11 cellular contexts compared by ENCODE assay signal in the genomic region with DNA sequence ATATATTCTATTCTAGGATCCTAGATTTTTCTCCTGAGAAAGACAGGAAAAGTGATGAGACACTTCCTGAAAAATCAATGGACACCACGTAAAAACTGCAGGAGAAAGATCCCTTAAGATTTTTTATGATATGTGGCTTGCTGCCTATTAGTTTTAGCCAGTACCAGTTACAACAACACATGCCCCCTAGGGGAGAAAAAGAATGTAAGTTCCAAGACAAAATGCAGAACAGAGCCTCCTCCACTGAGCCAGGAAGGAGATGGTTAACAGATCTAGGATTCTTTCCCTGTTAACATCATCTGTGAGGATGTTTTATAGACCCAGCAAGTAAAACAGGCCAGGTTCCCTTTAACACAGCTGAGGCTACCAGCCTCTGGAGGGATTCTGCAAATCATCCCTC.
A peak's percentile ranks its signal among the peaks of the same experiment; 100 is the strongest.
DNase-seq lines count a peak whose midpoint lies in the region; ATAC-seq and TF ChIP-seq lines count a peak whose summit lies in the region.
"Had no signal": no experiment of that assay in that cellular context is flagged by ENCODE, and none has a peak within 500 bp of the region (broad histone marks: within the 10 kb centered on the region; RNA-seq: fewer than 3 reads in every experiment).

No MANE protein-coding gene starts in this region.

- no peaks in the 10 kb centered on the region for H3K9me2 ChIP-seq in OCI-LY7 (ENCODE audit: insufficient read depth, low read length)
- no peaks in the 10 kb centered on the region for H3K9me2 ChIP-seq in hepatocyte (replicated peaks; ENCODE audit: insufficient read depth)

- H4K20me1 ChIP-seq in OCI-LY7 (ENCODE audit: insufficient read depth, low read length) (no peaks in the 10 kb centered on the region), hepatocyte (ENCODE audit: insufficient read depth, poor library complexity, severe bottlenecking) (no peaks in the 10 kb centered on the region)

- POLR2A ChIA-PET in OCI-LY7 (lab: Charles Lee) = no interaction called here

- H3K36me3 ChIP-seq in OCI-LY7 (ENCODE audit: insufficient read depth, low read length) = no peaks in the 10 kb centered on the region
- H3K36me3 ChIP-seq in hepatocyte (replicated peaks; ENCODE audit: insufficient read depth, low read depth) = no peaks in the 10 kb centered on the region
- H3K36me3 ChIP-seq: pancreas had no signal

- H3K4me3 ChIP-seq in OCI-LY7 (ENCODE audit: low read depth, low read length, poor library complexity, severe bottlenecking) (no peak overlapping the region), hepatocyte (no peak overlapping the region)
- H3K4me3 ChIP-seq: pancreas had no signal

- H2AFZ ChIP-seq in OCI-LY7 (ENCODE audit: low read length) (no peak overlapping the region), hepatocyte (no peak overlapping the region)

- H3K79me2 ChIP-seq in OCI-LY7 (ENCODE audit: insufficient read depth, low read depth, low read length) (no peaks in the 10 kb centered on the region), hepatocyte (no peaks in the 10 kb centered on the region)

- peak; percentile 40 for TF ChIP-seq CTCF in 22Rv1 (IDR thresholded peaks at IDR 0.05)
- peak; percentile 13 for TF ChIP-seq CTCF in GM13977 (IDR thresholded peaks at IDR 0.05; ENCODE audit: extremely low read depth, insufficient read depth, missing control alignments)
- TF ChIP-seq CTCF in OCI-LY7 (conservative IDR thresholded peaks at IDR 0.05; ENCODE audit: low read length) = 0 out of 2 replicates have a peak, but pooled peaks have one; percentile 25
- TF ChIP-seq CTCF in hepatocyte (IDR thresholded peaks at IDR 0.05; ENCODE audit: poor library complexity) = peak; percentile 34

- in situ Hi-C loops in GM13977 (cut with MboI; ENCODE audit: low pct_unique_long_range_greater_than_20kb, low sequenced_read_pairs, unreplicated experiment) = no loop called here

- no peak overlapping the region for H3K27ac ChIP-seq in 22Rv1
- H3K27ac ChIP-seq in OCI-LY7 (ENCODE audit: low read depth, low read length, poor library complexity, severe bottlenecking) = no peak overlapping the region
- no peak overlapping the region for H3K27ac ChIP-seq in hepatocyte
- H3K27ac ChIP-seq: pancreas had no signal

- ATAC-seq in GM19324 (IDR thresholded peaks at IDR 0.05; ENCODE audit: low FRiP score, unreplicated experiment) = no peak
- no peak for ATAC-seq in HG02678 (IDR thresholded peaks at IDR 0.05; ENCODE audit: unreplicated experiment)
- ATAC-seq: pancreas had no signal

- DNase-seq in GM13977 (ENCODE audit: low spot score) = no peak
- no peak for DNase-seq in OCI-LY7 (ENCODE audit: low spot score)
- no peak for DNase-seq in hepatocyte (ENCODE audit: low spot score)
- DNase-seq in inferior parietal cortex (ENCODE audit: extremely low spot score) = no peak
- no peak for DNase-seq in NK-92 (lab: John Stamatoyannopoulos, UW; ENCODE audit: unreplicated experiment)
- DNase-seq: activated T-cell treated with anti-CD3 and anti-CD28 coated beads, Interleukin-2, amount 50 U/mL, for 24 hours; NCI-H524; pancreas had no signal

- H3K9me3 ChIP-seq in OCI-LY7 (ENCODE audit: low read length) (no peaks in the 10 kb centered on the region), hepatocyte (ENCODE audit: low read depth) (no peaks in the 10 kb centered on the region)
- H3K9me3 ChIP-seq: pancreas had no signal

- CTCF ChIA-PET in OCI-LY7 (lab: Charles Lee; ENCODE audit: unreplicated experiment) = no interaction called here

- 43% methylated on average over 1 of the region's 1 CpG for WGBS in hepatocyte (ENCODE audit: low lambda C conversion rate, missing lambda C conversion rate)

- H3K4me1 ChIP-seq in OCI-LY7 (ENCODE audit: insufficient read depth, low read length, poor library complexity, severe bottlenecking) (no peaks in the 10 kb centered on the region), hepatocyte (ENCODE audit: insufficient read depth) (no peaks in the 10 kb centered on the region)
- H3K4me1 ChIP-seq: pancreas had no signal

- H3K27me3 ChIP-seq in hepatocyte = no peaks in the 10 kb centered on the region
- H3K27me3 ChIP-seq: pancreas had no signal

- BruUV-seq in OCI-LY7 (replicated peaks; lab: Mats Ljungman, UMichigan) = no TSS peak

- intact Hi-C loops in OCI-LY7 (cut with micrococcal nuclease; ENCODE audit: unreplicated experiment) = no loop called here

- no peak overlapping the region for H3K4me2 ChIP-seq in OCI-LY7 (ENCODE audit: low read length)
- no peak overlapping the region for H3K4me2 ChIP-seq in hepatocyte
